Comparison of ENCODE assay signal across 8 cellular contexts in the genomic region with DNA sequence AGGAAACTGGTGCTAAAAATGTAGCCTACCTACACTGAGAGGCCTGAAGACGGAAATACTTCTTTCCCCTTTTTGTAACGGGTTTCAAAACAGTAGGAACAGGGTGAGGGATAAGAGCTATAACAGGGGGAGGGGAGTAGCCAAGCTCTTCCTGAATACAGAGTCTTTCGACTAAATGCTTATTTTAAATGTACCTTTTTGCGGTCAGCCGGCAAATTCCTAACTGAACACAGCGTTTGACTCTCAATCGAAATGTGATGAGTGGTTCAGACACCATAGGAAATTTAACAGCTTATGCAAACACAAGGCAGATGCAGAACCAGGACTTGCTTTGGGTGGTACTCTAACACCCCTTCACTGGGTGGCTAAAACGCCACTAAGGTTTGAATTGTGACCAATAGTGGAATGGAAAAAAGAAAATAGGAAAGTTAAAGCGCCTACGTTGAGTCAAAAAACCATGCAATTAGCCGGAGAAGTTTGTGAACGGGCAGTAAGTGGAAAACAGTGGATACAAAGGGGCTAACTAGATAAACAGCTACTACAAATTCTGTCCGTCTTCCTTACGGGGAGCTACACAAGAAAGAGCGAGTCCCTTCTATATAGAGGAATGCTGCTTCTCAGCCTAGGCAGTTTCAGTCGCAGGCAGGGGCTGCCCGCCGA. TPM values are rescaled to one million over a fixed set of nuclear protein-coding genes. Genes with fewer than 3 reads are reported as not detected.
DNase-seq lines count a peak whose midpoint lies in the region; ATAC-seq and TF ChIP-seq lines count a peak whose summit lies in the region.

No MANE protein-coding gene starts in this region.

- peak overlapping the region; percentile 75 for H3K27ac ChIP-seq in OCI-LY7 (ENCODE audit: low read depth, low read length, poor library complexity, severe bottlenecking)

- CTCF ChIA-PET in activated CD8-positive, alpha-beta memory T cell treated with anti-CD3 and anti-CD28 coated beads, Interleukin-2, amount 10 ng/mL, durations not matched to agents 7 days and 5 days (lab: Charles Lee) = interaction anchor here (0.7 to 1.8 kb wide), 7 partner anchors 22 to 191 kb away, joined by 3 to 4 read pairs (median 3); partner anchors contain the start of genes EXOC8 and SPRTN
- CTCF ChIA-PET in OCI-LY7 (lab: Charles Lee; ENCODE audit: unreplicated experiment) = no interaction called here

- peak overlapping the region; percentile 97 for H3K4me2 ChIP-seq in OCI-LY7 (ENCODE audit: low read length)

- H3K4me3 Mint-ChIP-seq in activated CD8-positive, alpha-beta memory T cell treated with anti-CD3 and anti-CD28 coated beads, Interleukin-2, amount 10 ng/mL, durations not matched to agents 7 days and 5 days = peak overlapping the region; percentile 88
- H3K4me3 Mint-ChIP-seq in chondrocyte (ENCODE audit: unreplicated experiment) = peak overlapping the region; percentile 89

- peaks cover 31% of the 10 kb centered on the region for H3K36me3 Mint-ChIP-seq in activated CD8-positive, alpha-beta memory T cell treated with anti-CD3 and anti-CD28 coated beads, Interleukin-2, amount 10 ng/mL, durations not matched to agents 7 days and 5 days
- no peaks in the 10 kb centered on the region for H3K36me3 Mint-ChIP-seq in chondrocyte (ENCODE audit: low read depth)

- no peak for TF ChIP-seq CTCF in OCI-LY7 (conservative IDR thresholded peaks at IDR 0.05; ENCODE audit: low read length)
- no peak for TF ChIP-seq CTCF in chondrocyte (IDR thresholded peaks at IDR 0.05)
- TF ChIP-seq CTCF in mucosa of descending colon (IDR thresholded peaks at IDR 0.05) = no peak

- H3K27ac Mint-ChIP-seq in activated CD8-positive, alpha-beta memory T cell treated with anti-CD3 and anti-CD28 coated beads, Interleukin-2, amount 10 ng/mL, durations not matched to agents 7 days and 5 days = peak overlapping the region; percentile 93
- peak overlapping the region; percentile 88 for H3K27ac Mint-ChIP-seq in chondrocyte (ENCODE audit: unreplicated experiment)

- H3K36me3 ChIP-seq in OCI-LY7 (ENCODE audit: insufficient read depth, low read length) (no peaks in the 10 kb centered on the region), mucosa of descending colon (ENCODE audit: low read depth) (no peaks in the 10 kb centered on the region)

- H3K9me3 Mint-ChIP-seq in activated CD8-positive, alpha-beta memory T cell treated with anti-CD3 and anti-CD28 coated beads, Interleukin-2, amount 10 ng/mL, durations not matched to agents 7 days and 5 days (ENCODE audit: low read depth) = no peaks in the 10 kb centered on the region
- H3K9me3 Mint-ChIP-seq in chondrocyte (ENCODE audit: low read depth) = no peaks in the 10 kb centered on the region

- no peak for DNase-seq in activated CD8-positive, alpha-beta memory T cell treated with anti-CD3 and anti-CD28 coated beads, Interleukin-2, amount 10 ng/mL, durations not matched to agents 7 days and 5 days
- DNase-seq in activated CD8-positive, alpha-beta memory T cell treated with anti-CD3 and anti-CD28 coated beads for 24 hours = no peak
- DNase-seq in OCI-LY7 (ENCODE audit: low spot score) (peak; percentile 56), chondrocyte (ENCODE audit: low spot score) (no peak), mucosa of descending colon (no peak), NCI-H2227 treated with DMSO at 0.1 percent for 48 hours (lab: John Stamatoyannopoulos, UW) (no peak), amniotic stem cell (lab: John Stamatoyannopoulos, UW) (no peak)

- peak overlapping the region; percentile 47; the same call in 1 of the 2 replicates for H2AFZ ChIP-seq in OCI-LY7 (ENCODE audit: low read length)

- peaks cover 50% of the 10 kb centered on the region for H3K4me1 Mint-ChIP-seq in activated CD8-positive, alpha-beta memory T cell treated with anti-CD3 and anti-CD28 coated beads, Interleukin-2, amount 10 ng/mL, durations not matched to agents 7 days and 5 days
- H3K4me1 Mint-ChIP-seq in chondrocyte (ENCODE audit: low read depth) = peaks cover 54% of the 10 kb centered on the region

- intact Hi-C loops in OCI-LY7 (cut with micrococcal nuclease; ENCODE audit: unreplicated experiment) = loop anchor here (2.0 to 5.0 kb wide), 5 partner anchors 62 to 1863 kb away; partner anchors contain the start of genes ABCB10, GNPAT and TSNAX
- intact Hi-C loops in mucosa of descending colon (cut with DNase I, micrococcal nuclease) = loop anchor here (5.0 to 10.0 kb wide), 3 partner anchors 63 to 107 kb away; partner anchors contain the start of gene TSNAX (in 2 of the 2)

- peaks cover 25% of the 10 kb centered on the region for H4K20me1 ChIP-seq in OCI-LY7 (ENCODE audit: insufficient read depth, low read length)

- peaks cover 15% of the 10 kb centered on the region for H3K27me3 Mint-ChIP-seq in activated CD8-positive, alpha-beta memory T cell treated with anti-CD3 and anti-CD28 coated beads, Interleukin-2, amount 10 ng/mL, durations not matched to agents 7 days and 5 days
- H3K27me3 Mint-ChIP-seq in chondrocyte (ENCODE audit: low read depth) = no peaks in the 10 kb centered on the region

- H3K4me3 ChIP-seq in OCI-LY7 (ENCODE audit: low read depth, low read length, poor library complexity, severe bottlenecking) (peak overlapping the region; percentile 83), mucosa of descending colon (peak overlapping the region; percentile 83)

- H3K4me1 ChIP-seq in OCI-LY7 (ENCODE audit: insufficient read depth, low read length, poor library complexity, severe bottlenecking) = peaks cover 37% of the 10 kb centered on the region
- peaks cover 20% of the 10 kb centered on the region for H3K4me1 ChIP-seq in mucosa of descending colon (ENCODE audit: low read depth)

- ATAC-seq in activated CD8-positive, alpha-beta memory T cell treated with anti-CD3 and anti-CD28 coated beads, Interleukin-2, amount 10 ng/mL, durations not matched to agents 7 days and 5 days = no peak
- no peak for ATAC-seq in mucosa of descending colon
- no peak for ATAC-seq in activated CD4-positive, CD25-positive, alpha-beta regulatory T cell treated with anti-CD3 and anti-CD28 coated beads, Interleukin-2, amount 50 U/mL, for 24 hours

- peaks cover 56% of the 10 kb centered on the region for H3K79me2 ChIP-seq in OCI-LY7 (ENCODE audit: insufficient read depth, low read depth, low read length)

- no peaks in the 10 kb centered on the region for H3K9me2 ChIP-seq in OCI-LY7 (ENCODE audit: insufficient read depth, low read length)

- H3K9me3 ChIP-seq in OCI-LY7 (ENCODE audit: low read length) = no peaks in the 10 kb centered on the region
- H3K9me3 ChIP-seq in mucosa of descending colon = no peaks in the 10 kb centered on the region

- no TSS peak for BruUV-seq in OCI-LY7 (replicated peaks; lab: Mats Ljungman, UMichigan)

- POLR2A ChIA-PET in OCI-LY7 (lab: Charles Lee) = interaction anchor here (0.5 to 2.7 kb wide), 14 partner anchors 9 to 1273 kb away, joined by 3 to 21 read pairs (median 4); partner anchors contain the start of genes EXOC8 and SPRTN

RNA-seq across cellular contexts. Expression of gene EGLN1, which starts 1.7 kb away (rescaled TPM):
- total RNA-seq in activated CD8-positive, alpha-beta memory T cell treated with anti-CD3 and anti-CD28 coated beads, Interleukin-2, amount 10 ng/mL, durations not matched to agents 7 days and 5 days = 10 to 100 TPM; 22.3 to 30.1 TPM
- total RNA-seq in OCI-LY7 (2014; rRNA removed; shearing (Covaris generic)) = 17.8 and 19.0 TPM in 2 replicates
- total RNA-seq in OCI-LY7 (2022) (27.0 and 36.6 TPM in 2 replicates), chondrocyte (25.7 to 36.6 TPM (median 35.3 TPM) in 3 replicates), mucosa of descending colon (10 to 100 TPM; 49.3 to 61.1 (median 55.0) TPM)
